Comparison of ENCODE assay signal across 19 cellular contexts in the genomic region with DNA sequence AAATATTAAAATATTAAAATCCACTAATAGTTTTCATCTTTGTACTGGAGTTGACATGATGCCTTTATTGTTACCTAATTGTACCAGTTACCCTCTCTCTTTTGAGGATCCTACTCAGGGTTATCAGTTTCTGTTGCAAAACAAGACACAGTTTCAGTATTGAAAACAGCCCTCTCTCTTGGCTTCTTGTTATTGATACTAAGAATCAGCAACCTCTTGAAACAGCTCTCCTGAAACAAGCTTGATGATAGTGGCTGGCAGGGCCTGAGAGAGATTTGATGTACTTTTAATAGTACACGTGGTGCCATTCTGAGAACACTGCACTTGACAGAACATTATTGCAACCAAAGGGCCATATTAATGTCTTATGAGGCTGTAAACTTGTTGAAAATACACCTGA.
"Had no signal": no experiment of that assay in that cellular context is flagged by ENCODE, and none has a peak within 500 bp of the region (broad histone marks: within the 10 kb centered on the region; RNA-seq: fewer than 3 reads in every experiment).

No MANE protein-coding gene starts in this region.

- H3K9me3 ChIP-seq: esophagus squamous epithelium, gastroesophageal sphincter, mucosa of descending colon, neutrophil, psoas muscle, right lobe of liver, tibial artery, upper lobe of left lung, uterus had no signal

- H3K4me3 ChIP-seq: esophagus squamous epithelium, gastroesophageal sphincter, mucosa of descending colon, psoas muscle, right lobe of liver, tibial artery, upper lobe of left lung, uterus had no signal

- DNase-seq: esophagus squamous epithelium; foreskin fibroblast; glutamatergic neuron; islet precursor cell; mammary epithelial cell; mucosa of descending colon; naive thymus-derived CD8-positive, alpha-beta T cell; psoas muscle; retina; right lobe of liver; stimulated activated CD4-positive, alpha-beta T cell treated with anti-CD3 and anti-CD28 coated beads, Interleukin-4, amount 100 ng/mL, for 1 hour; stimulated activated CD8-positive, alpha-beta memory T cell treated with anti-CD3 and anti-CD28 coated beads, Interleukin-4, amount 100 ng/mL, for 48 hours; tibial artery; upper lobe of left lung; uterus had no signal

- H3K36me3 ChIP-seq: esophagus squamous epithelium, gastroesophageal sphincter, neutrophil, right lobe of liver, tibial artery, upper lobe of left lung, uterus had no signal

- H3K27ac ChIP-seq: esophagus squamous epithelium, gastroesophageal sphincter, neutrophil, psoas muscle, right lobe of liver, tibial artery, upper lobe of left lung, uterus had no signal

- ATAC-seq: gastroesophageal sphincter; left lobe of liver; mucosa of descending colon; naive thymus-derived CD8-positive, alpha-beta T cell; psoas muscle; right lobe of liver; stimulated activated effector memory CD8-positive, alpha-beta T cell treated with anti-CD3 and anti-CD28 coated beads, Interleukin-12 subunit alpha, Interleukin-12 subunit beta, amount 100 ng/mL, for 72 hours had no signal

- H3K4me1 ChIP-seq: esophagus squamous epithelium, gastroesophageal sphincter, psoas muscle, right lobe of liver, tibial artery, upper lobe of left lung, uterus had no signal

- H3K27me3 ChIP-seq: esophagus squamous epithelium, gastroesophageal sphincter, neutrophil, right lobe of liver, tibial artery, upper lobe of left lung, uterus had no signal
